Comparison of ENCODE assay signal across 17 cellular contexts in genomic region chr5:132826424-132827082, GRCh38. TPM values are rescaled to one million over a fixed set of nuclear protein-coding genes. Genes with fewer than 3 reads are reported as not detected.
DNase-seq lines count a peak whose midpoint lies in the region; ATAC-seq, FAIRE-seq and TF ChIP-seq lines count a peak whose summit lies in the region.
"Had no signal": no experiment of that assay in that cellular context is flagged by ENCODE, and none has a peak within 500 bp of the region (broad histone marks: within the 10 kb centered on the region; RNA-seq: fewer than 3 reads in every experiment).

No MANE protein-coding gene starts in this region.

- H3K4me3 Mint-ChIP-seq in natural killer cell treated with Interleukin-12 subunit alpha and Interleukin-12 subunit beta and Interleukin-15 and Interleukin-18, amount 100 ng/mL, for 72 hours = peak overlapping the region; percentile 38
- no peak overlapping the region for H3K4me3 Mint-ChIP-seq in natural killer cell
- no peak overlapping the region for H3K4me3 Mint-ChIP-seq in progenitor cell of endocrine pancreas (ENCODE audit: low read depth)
- H3K4me3 Mint-ChIP-seq: activated CD4-positive, alpha-beta memory T cell treated with anti-CD3 and anti-CD28 coated beads for 36 hours had no signal

- H3K9ac ChIP-seq in mesendoderm (ENCODE audit: low read length) = peak overlapping the region; percentile 69

- H3K4me1 ChIP-seq in mesendoderm (ENCODE audit: control insufficient read depth, low read depth, low read length) = peaks cover 1% of the 10 kb centered on the region
- H3K4me1 ChIP-seq: pancreas had no signal

- H4K5ac ChIP-seq in mesendoderm (ENCODE audit: low read length) = no peak overlapping the region

- H3K4me2 ChIP-seq in mesendoderm (ENCODE audit: low read length) = no peak overlapping the region

- intact Hi-C loops in natural killer cell (cut with micrococcal nuclease) = no loop called here

- H3K56ac ChIP-seq in mesendoderm (ENCODE audit: low read length) = peak overlapping the region; percentile 89

- peaks cover 5 to 11% of the 10 kb centered on the region in 2 donors for H3K4me1 Mint-ChIP-seq in natural killer cell treated with Interleukin-12 subunit alpha and Interleukin-12 subunit beta and Interleukin-15 and Interleukin-18, amount 100 ng/mL, for 72 hours (ENCODE audit: low read depth in 2 of 2)
- H3K4me1 Mint-ChIP-seq in natural killer cell (peaks cover 6 to 19% of the 10 kb centered on the region in 2 donors), progenitor cell of endocrine pancreas (ENCODE audit: low read depth) (peaks cover 9% of the 10 kb centered on the region)

- no peak overlapping the region for H2AK5ac ChIP-seq in mesendoderm (ENCODE audit: low read length)

- no peak overlapping the region for H3K27ac Mint-ChIP-seq in natural killer cell treated with Interleukin-12 subunit alpha and Interleukin-12 subunit beta and Interleukin-15 and Interleukin-18, amount 100 ng/mL, for 72 hours
- H3K27ac Mint-ChIP-seq in natural killer cell (no peak overlapping the region), progenitor cell of endocrine pancreas (no peak overlapping the region)
- H3K27ac Mint-ChIP-seq: activated CD4-positive, alpha-beta memory T cell treated with anti-CD3 and anti-CD28 coated beads for 36 hours; activated naive CD4-positive, alpha-beta T cell treated with anti-CD3 and anti-CD28 coated beads, Interleukin-2, amount 50 U/mL, for 72 hours had no signal

- H3K4me3 ChIP-seq in mesendoderm (ENCODE audit: low read length) = no peak overlapping the region
- H3K4me3 ChIP-seq: pancreas had no signal

- H2BK5ac ChIP-seq in mesendoderm (ENCODE audit: low read length) = no peak overlapping the region

- H3K79me2 ChIP-seq in mesendoderm (ENCODE audit: control insufficient read depth, insufficient read depth, low read length) = no peaks in the 10 kb centered on the region

- H3K4ac ChIP-seq in mesendoderm (ENCODE audit: low read depth, low read length) = no peak overlapping the region

- peaks cover 17% of the 10 kb centered on the region for H3K27me3 ChIP-seq in mesendoderm (ENCODE audit: insufficient read depth, low read length, poor library complexity)
- H3K27me3 ChIP-seq: pancreas, testis had no signal

- no peak for ATAC-seq in natural killer cell treated with Interleukin-12 subunit alpha and Interleukin-12 subunit beta and Interleukin-15 and Interleukin-18, amount 100 ng/mL, for 72 hours
- no peak for ATAC-seq in natural killer cell
- ATAC-seq: HCT116, pancreas had no signal

- peak; percentile 46 for FAIRE-seq in urothelium cell line (lab: Jason Lieb, UNC)
- FAIRE-seq: pancreas had no signal

- H3K27me3 Mint-ChIP-seq in natural killer cell treated with Interleukin-12 subunit alpha and Interleukin-12 subunit beta and Interleukin-15 and Interleukin-18, amount 100 ng/mL, for 72 hours = peaks cover 18 to 29% of the 10 kb centered on the region in 2 donors
- H3K27me3 Mint-ChIP-seq in natural killer cell (ENCODE audit: low read depth in 2 of 2) (peaks cover 35 to 63% of the 10 kb centered on the region in 2 donors), progenitor cell of endocrine pancreas (peaks cover 40% of the 10 kb centered on the region)

- H2BK120ac ChIP-seq in mesendoderm (ENCODE audit: low read depth, low read length) = no peak overlapping the region

- DNase-seq in natural killer cell treated with Interleukin-12 subunit alpha and Interleukin-12 subunit beta and Interleukin-15 and Interleukin-18, amount 100 ng/mL, for 72 hours (ENCODE audit: low spot score) = no peak
- no peak for DNase-seq in natural killer cell
- peak; percentile 59 for DNase-seq in dermis blood vessel endothelial cell
- no peak for DNase-seq in mesendoderm
- DNase-seq in urothelium cell line (ENCODE audit: low spot score) = no peak
- no peak for DNase-seq in HUDEP-2 (lab: John Stamatoyannopoulos, UW; ENCODE audit: unreplicated experiment in 76 of 76)
- DNase-seq in progenitor cell of endocrine pancreas (ENCODE audit: low spot score, unreplicated experiment) = no peak
- no peak for DNase-seq in D341Med (ENCODE audit: low spot score)
- DNase-seq: activated CD4-positive, alpha-beta memory T cell treated with anti-CD3 and anti-CD28 coated beads for 36 hours; cerebellar nuclear complex; NCI-H2107; NCI-H774; testis had no signal

- no CpG with 5 or more reads among the region's 6 CpGs for WGBS in mesendoderm (ENCODE audit: extremely low coverage, insufficient coverage, low lambda C conversion rate)

- H3K18ac ChIP-seq in mesendoderm (ENCODE audit: low read length) = no peak overlapping the region

- no peak for TF ChIP-seq CTCF in natural killer cell (IDR thresholded peaks at IDR 0.05)
- TF ChIP-seq CTCF in progenitor cell of endocrine pancreas (IDR thresholded peaks at IDR 0.05; ENCODE audit: unreplicated experiment) = no peak

- H3K27ac ChIP-seq in mesendoderm (ENCODE audit: low read depth, low read length) = no peak overlapping the region
- H3K27ac ChIP-seq: pancreas, testis had no signal

- no peaks in the 10 kb centered on the region for H3K36me3 ChIP-seq in mesendoderm (ENCODE audit: control insufficient read depth, insufficient read depth, low read length)

- H2BK15ac ChIP-seq in mesendoderm (replicated peaks; ENCODE audit: low read depth) = no peak overlapping the region

- no peak overlapping the region for H4K8ac ChIP-seq in mesendoderm (ENCODE audit: low read depth, low read length)

- peak overlapping the region; percentile 59 for H3K23ac ChIP-seq in mesendoderm (ENCODE audit: low read length)

- no peaks in the 10 kb centered on the region for H3K79me1 ChIP-seq in mesendoderm (ENCODE audit: low read length)

- H3K9me3 Mint-ChIP-seq in natural killer cell treated with Interleukin-12 subunit alpha and Interleukin-12 subunit beta and Interleukin-15 and Interleukin-18, amount 100 ng/mL, for 72 hours = no peaks in the 10 kb centered on the region
- no peaks in the 10 kb centered on the region for H3K9me3 Mint-ChIP-seq in natural killer cell
- no peaks in the 10 kb centered on the region for H3K9me3 Mint-ChIP-seq in progenitor cell of endocrine pancreas (ENCODE audit: low read depth)
- H3K9me3 Mint-ChIP-seq: activated CD4-positive, alpha-beta memory T cell treated with anti-CD3 and anti-CD28 coated beads for 36 hours; activated naive CD4-positive, alpha-beta T cell treated with anti-CD3 and anti-CD28 coated beads, Interleukin-2, amount 50 U/mL, for 72 hours had no signal

- H3K36me3 Mint-ChIP-seq in natural killer cell treated with Interleukin-12 subunit alpha and Interleukin-12 subunit beta and Interleukin-15 and Interleukin-18, amount 100 ng/mL, for 72 hours = no peaks in the 10 kb centered on the region
- H3K36me3 Mint-ChIP-seq in natural killer cell (no peaks in the 10 kb centered on the region), progenitor cell of endocrine pancreas (ENCODE audit: insufficient read depth) (no peaks in the 10 kb centered on the region)
- H3K36me3 Mint-ChIP-seq: activated CD4-positive, alpha-beta memory T cell treated with anti-CD3 and anti-CD28 coated beads for 36 hours; activated naive CD4-positive, alpha-beta T cell treated with anti-CD3 and anti-CD28 coated beads, Interleukin-2, amount 50 U/mL, for 72 hours had no signal

RNA-seq across cellular contexts. Expression of gene SHROOM1, which starts 3.9 kb away (rescaled TPM):
- 1 to 10 TPM; 5.4 to 8.0 TPM for total RNA-seq in natural killer cell treated with Interleukin-12 subunit alpha and Interleukin-12 subunit beta and Interleukin-15 and Interleukin-18, amount 100 ng/mL, for 72 hours
- 1 to 10 TPM in 1 of 3 donors, under 1 TPM in 2; 0.82 to 3.5 (median 0.85) TPM for total RNA-seq in natural killer cell
- total RNA-seq in dermis blood vessel endothelial cell = 7.1 and 9.9 TPM in 2 replicates
- polyA plus RNA-seq in mesendoderm (2013, experiment 1 of 2) = 1.6 TPM
- polyA plus RNA-seq in mesendoderm (2013, experiment 2 of 2) = 1.8 TPM
- 10.0 and 12.6 TPM in 2 replicates for total RNA-seq in progenitor cell of endocrine pancreas

RNA-seq across cellular contexts. Expression of gene SOWAHA, which starts 13.5 kb away (rescaled TPM):
- total RNA-seq in natural killer cell treated with Interleukin-12 subunit alpha and Interleukin-12 subunit beta and Interleukin-15 and Interleukin-18, amount 100 ng/mL, for 72 hours = not detected
- not detected for total RNA-seq in natural killer cell
- not detected in 2 replicates for total RNA-seq in dermis blood vessel endothelial cell
- polyA plus RNA-seq in mesendoderm (2013, experiment 1 of 2) = 0.04 TPM
- 0.01 TPM for polyA plus RNA-seq in mesendoderm (2013, experiment 2 of 2)
- total RNA-seq in progenitor cell of endocrine pancreas = 0.98 and 1.3 TPM in 2 replicates
- total RNA-seq: activated CD4-positive, alpha-beta memory T cell treated with anti-CD3 and anti-CD28 coated beads for 36 hours; activated naive CD4-positive, alpha-beta T cell treated with anti-CD3 and anti-CD28 coated beads, Interleukin-2, amount 50 U/mL, for 72 hours; RPMI7951 had no signal

RNA-seq across cellular contexts. Expression of gene GDF9, which starts 39.7 kb away (rescaled TPM):
- total RNA-seq in natural killer cell treated with Interleukin-12 subunit alpha and Interleukin-12 subunit beta and Interleukin-15 and Interleukin-18, amount 100 ng/mL, for 72 hours = under 1 TPM; 0.50 to 0.93 TPM
- total RNA-seq in natural killer cell = under 1 TPM; 0.53 to 0.78 (median 0.57) TPM
- 0.14 TPM in 1 of 2 replicates, not detected in the other for total RNA-seq in dermis blood vessel endothelial cell
- polyA plus RNA-seq in mesendoderm (2013, experiment 1 of 2) = 0.14 TPM
- polyA plus RNA-seq in mesendoderm (2013, experiment 2 of 2) = 0.10 TPM
- total RNA-seq in progenitor cell of endocrine pancreas = 0.51 and 0.55 TPM in 2 replicates

RNA-seq across cellular contexts. Expression of gene UQCRQ, which starts 39.9 kb away (rescaled TPM):
- 100 to 1,000 TPM; 330 to 366 TPM for total RNA-seq in natural killer cell treated with Interleukin-12 subunit alpha and Interleukin-12 subunit beta and Interleukin-15 and Interleukin-18, amount 100 ng/mL, for 72 hours
- 100 to 1,000 TPM; 114 to 116 (median 115) TPM for total RNA-seq in natural killer cell
- total RNA-seq in dermis blood vessel endothelial cell = 68.8 and 98.9 TPM in 2 replicates
- polyA plus RNA-seq in mesendoderm (2013, experiment 1 of 2) = 559 TPM
- polyA plus RNA-seq in mesendoderm (2013, experiment 2 of 2) = 561 TPM
- total RNA-seq in progenitor cell of endocrine pancreas = 230 and 275 TPM in 2 replicates

RNA-seq across cellular contexts. Expression of gene LEAP2, which starts 46.9 kb away (rescaled TPM):
- 1 to 10 TPM; 2.7 to 5.6 TPM for total RNA-seq in natural killer cell treated with Interleukin-12 subunit alpha and Interleukin-12 subunit beta and Interleukin-15 and Interleukin-18, amount 100 ng/mL, for 72 hours
- total RNA-seq in natural killer cell (1 to 10 TPM in 2 of 3 donors, under 1 TPM in 1; 0.70 to 1.3 (median 1.2) TPM), dermis blood vessel endothelial cell (0.09 and 0.17 TPM in 2 replicates), progenitor cell of endocrine pancreas (1.7 and 2.0 TPM in 2 replicates)
- polyA plus RNA-seq in mesendoderm (2013, experiment 1 of 2) = 1.1 TPM
- 0.85 TPM for polyA plus RNA-seq in mesendoderm (2013, experiment 2 of 2)
